In genomic region chr6:155328539-155329459, GRCh38 we compare ENCODE assay signal across 1 cellular context.
TF ChIP-seq lines count a peak whose summit lies in the region.

No MANE protein-coding gene starts in this region.

TF ChIP-seq in GM23338, 12 proteins besides CTCF, POLR2A, EP300 and RAD21 (continued from another document):
- TF ChIP-seq ZNF462 (CRISPR knock-in tag; IDR thresholded peaks at IDR 0.05) = no peak
- TF ChIP-seq ETS1 (IDR thresholded peaks at IDR 0.05) = no peak
- no peak for TF ChIP-seq STAT1 (IDR thresholded peaks at IDR 0.05; ENCODE audit: unreplicated experiment)
- no peak for TF ChIP-seq ZNF331 (CRISPR knock-in tag; IDR thresholded peaks at IDR 0.05; ENCODE audit: low read depth)
- no peak for TF ChIP-seq POLR2AphosphoS5 (IDR thresholded peaks at IDR 0.05; ENCODE audit: low read depth)
- TF ChIP-seq JUNB (IDR thresholded peaks at IDR 0.05; ENCODE audit: unreplicated experiment) = no peak
- no peak for TF ChIP-seq CREB1 (CRISPR knock-in tag; IDR thresholded peaks at IDR 0.05; ENCODE audit: low read depth)
